In the genomic region with DNA sequence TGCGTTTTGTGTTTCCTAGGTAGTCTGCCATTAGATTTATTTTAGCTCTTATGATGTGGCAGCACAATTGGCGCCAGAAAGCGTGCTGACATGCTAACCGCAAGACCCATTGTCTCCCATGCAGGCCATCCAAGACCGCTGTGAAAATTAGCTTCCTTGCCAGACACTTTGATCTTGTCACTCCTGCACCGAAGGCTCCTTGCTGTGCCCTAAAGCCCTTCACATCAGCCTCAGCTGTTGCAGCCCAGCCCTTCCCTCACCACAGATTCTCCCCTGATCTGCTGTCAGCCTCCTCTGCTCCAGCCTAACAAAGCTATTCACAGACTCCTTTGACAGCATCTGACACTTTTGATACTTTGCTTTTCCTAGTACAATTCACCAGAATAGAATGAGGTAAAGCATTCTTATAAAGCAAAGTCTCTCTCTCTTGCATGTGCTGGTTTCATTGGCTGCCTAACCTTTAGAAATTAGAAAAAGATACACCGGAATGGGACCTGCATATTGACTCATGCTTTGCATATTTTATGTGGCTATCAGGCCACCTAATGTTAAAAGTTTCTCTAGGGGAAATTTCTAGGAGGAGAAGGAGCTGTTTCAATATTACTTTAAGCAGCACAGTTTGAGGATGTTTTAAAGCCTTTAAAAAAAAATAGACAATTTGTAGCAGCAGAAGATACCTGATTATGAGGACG, we compare ENCODE assay signal across 12 cellular contexts.
DNase-seq lines count a peak whose midpoint lies in the region; ATAC-seq and TF ChIP-seq lines count a peak whose summit lies in the region.
"Had no signal": no experiment of that assay in that cellular context is flagged by ENCODE, and none has a peak within 500 bp of the region (broad histone marks: within the 10 kb centered on the region; RNA-seq: fewer than 3 reads in every experiment).

No MANE protein-coding gene starts in this region.

- H3K9me3 ChIP-seq in naive thymus-derived CD4-positive, alpha-beta T cell (ENCODE audit: control insufficient read depth in 2 of 3, low read length in 3 of 3) = no peaks in the 10 kb centered on the region
- H3K9me3 ChIP-seq in gastrocnemius medialis = no peaks in the 10 kb centered on the region

- no peak overlapping the region for H3K27ac ChIP-seq in naive thymus-derived CD4-positive, alpha-beta T cell (ENCODE audit: low read depth, low read length)
- no peak overlapping the region for H3K27ac ChIP-seq in gastrocnemius medialis
- H3K27ac ChIP-seq: 22Rv1 had no signal

- H3K36me3 ChIP-seq in naive thymus-derived CD4-positive, alpha-beta T cell (ENCODE audit: control insufficient read depth in 2 of 3, insufficient read depth in 3 of 3, low read length in 3 of 3) = no peaks in the 10 kb centered on the region
- H3K36me3 ChIP-seq in gastrocnemius medialis = no peaks in the 10 kb centered on the region

- H3K4me1 ChIP-seq in naive thymus-derived CD4-positive, alpha-beta T cell (ENCODE audit: control insufficient read depth in 2 of 2, insufficient read depth in 2 of 2, low read length in 2 of 2) = peaks cover 4 to 11% of the 10 kb centered on the region in 2 donors
- H3K4me1 ChIP-seq in gastrocnemius medialis = no peaks in the 10 kb centered on the region

- no peaks in the 10 kb centered on the region for H3K9me3 Mint-ChIP-seq in naive thymus-derived CD4-positive, alpha-beta T cell

- peak; percentile 18 for ATAC-seq in naive thymus-derived CD4-positive, alpha-beta T cell
- ATAC-seq in gastrocnemius medialis = no peak
- no peak for ATAC-seq in HG02588 (IDR thresholded peaks at IDR 0.05; ENCODE audit: unreplicated experiment)
- ATAC-seq in GM19035 (IDR thresholded peaks at IDR 0.05; ENCODE audit: unreplicated experiment) = no peak
- ATAC-seq: sciatic nerve had no signal

- no peak overlapping the region for H3K4me3 ChIP-seq in naive thymus-derived CD4-positive, alpha-beta T cell (ENCODE audit: low read length)
- no peak overlapping the region for H3K4me3 ChIP-seq in gastrocnemius medialis

- POLR2A ChIA-PET in naive thymus-derived CD4-positive, alpha-beta T cell (lab: Charles Lee) = no interaction called here

- no peak for TF ChIP-seq POLR2A in gastrocnemius medialis (IDR thresholded peaks at IDR 0.05)

- H3K4me3 Mint-ChIP-seq in naive thymus-derived CD4-positive, alpha-beta T cell = peak overlapping the region in 1 of 10 donors; percentile 6

- intact Hi-C loops in naive thymus-derived CD4-positive, alpha-beta T cell (cut with micrococcal nuclease) = no loop called here
- intact Hi-C loops in gastrocnemius medialis (cut with DNase I; ENCODE audit: low total_unique reads) = no loop called here

- no peaks in the 10 kb centered on the region for H3K27me3 ChIP-seq in naive thymus-derived CD4-positive, alpha-beta T cell (ENCODE audit: control insufficient read depth in 2 of 2, insufficient read depth in 2 of 2, low read length in 2 of 2)
- H3K27me3 ChIP-seq in gastrocnemius medialis = no peaks in the 10 kb centered on the region

- CTCF ChIA-PET in naive thymus-derived CD4-positive, alpha-beta T cell (lab: Charles Lee) = interaction anchor here (1.1 to 1.3 kb wide), 2 partner anchors 9 to 14 kb away, joined by 3 read pairs; no protein-coding TSS in a partner anchor

- peak overlapping the region in 3 of 9 donors; percentile 0 to 51 (median 11) for H3K27ac Mint-ChIP-seq in naive thymus-derived CD4-positive, alpha-beta T cell

- in situ Hi-C loops in gastrocnemius medialis (cut with MboI; ENCODE audit: low sequenced_read_pairs in 4 of 4) = no loop called here

- peaks cover 0 to 1% (median 0%) of the 10 kb centered on the region in 5 donors for H3K36me3 Mint-ChIP-seq in naive thymus-derived CD4-positive, alpha-beta T cell

- no peak for TF ChIP-seq CTCF in gastrocnemius medialis (IDR thresholded peaks at IDR 0.05 in 4 of 5, conservative IDR thresholded peaks at IDR 0.05 in 1 of 5)

- no peaks in the 10 kb centered on the region for H3K27me3 Mint-ChIP-seq in naive thymus-derived CD4-positive, alpha-beta T cell

- peak in 2 of 3 experiments; percentile 10 to 11 for DNase-seq in NCI-H1417 (lab: John Stamatoyannopoulos, UW)
- DNase-seq in NCI-H1417 treated with DMSO at 0.1 percent for 48 hours (lab: John Stamatoyannopoulos, UW) = no peak
- DNase-seq in M059J (ENCODE audit: low read depth) = peak; percentile 68
- DNase-seq in activated effector memory CD4-positive, alpha-beta T cell treated with Interleukin-2 at 50 U/mL for 16 hours = peak; percentile 9
- no peak for DNase-seq in naive thymus-derived CD4-positive, alpha-beta T cell
- DNase-seq in gastrocnemius medialis = no peak
- DNase-seq: cerebellar nuclear complex, IMR-90 had no signal

- H3K4me1 Mint-ChIP-seq in naive thymus-derived CD4-positive, alpha-beta T cell = peaks cover 10 to 30% (median 23%) of the 10 kb centered on the region in 7 donors

Comparison
In these comparisons a context has a peak if more than half of its experiments do, and no peak if none do; other contexts are left out.
1. DNase-seq: peak in NCI-H1417 (2 of 3), M059J (single experiment) and activated effector memory CD4-positive, alpha-beta T cell treated with Interleukin-2 at 50 U/mL for 16 hours (single experiment); none in NCI-H1417 treated with DMSO at 0.1 percent for 48 hours (single experiment), naive thymus-derived CD4-positive, alpha-beta T cell (0 of 9) and gastrocnemius medialis (0 of 2).